Comparison of ENCODE assay signal across 2 cellular contexts in genomic region chr20:61693055-61693600, GRCh38.
TF ChIP-seq lines count a peak whose summit lies in the region.

No MANE protein-coding gene starts in this region.

TF ChIP-seq in SK-N-SH, 30 proteins besides CTCF, POLR2A, EP300 and RAD21 (continued from another document):
- TF ChIP-seq, protein P1, sequence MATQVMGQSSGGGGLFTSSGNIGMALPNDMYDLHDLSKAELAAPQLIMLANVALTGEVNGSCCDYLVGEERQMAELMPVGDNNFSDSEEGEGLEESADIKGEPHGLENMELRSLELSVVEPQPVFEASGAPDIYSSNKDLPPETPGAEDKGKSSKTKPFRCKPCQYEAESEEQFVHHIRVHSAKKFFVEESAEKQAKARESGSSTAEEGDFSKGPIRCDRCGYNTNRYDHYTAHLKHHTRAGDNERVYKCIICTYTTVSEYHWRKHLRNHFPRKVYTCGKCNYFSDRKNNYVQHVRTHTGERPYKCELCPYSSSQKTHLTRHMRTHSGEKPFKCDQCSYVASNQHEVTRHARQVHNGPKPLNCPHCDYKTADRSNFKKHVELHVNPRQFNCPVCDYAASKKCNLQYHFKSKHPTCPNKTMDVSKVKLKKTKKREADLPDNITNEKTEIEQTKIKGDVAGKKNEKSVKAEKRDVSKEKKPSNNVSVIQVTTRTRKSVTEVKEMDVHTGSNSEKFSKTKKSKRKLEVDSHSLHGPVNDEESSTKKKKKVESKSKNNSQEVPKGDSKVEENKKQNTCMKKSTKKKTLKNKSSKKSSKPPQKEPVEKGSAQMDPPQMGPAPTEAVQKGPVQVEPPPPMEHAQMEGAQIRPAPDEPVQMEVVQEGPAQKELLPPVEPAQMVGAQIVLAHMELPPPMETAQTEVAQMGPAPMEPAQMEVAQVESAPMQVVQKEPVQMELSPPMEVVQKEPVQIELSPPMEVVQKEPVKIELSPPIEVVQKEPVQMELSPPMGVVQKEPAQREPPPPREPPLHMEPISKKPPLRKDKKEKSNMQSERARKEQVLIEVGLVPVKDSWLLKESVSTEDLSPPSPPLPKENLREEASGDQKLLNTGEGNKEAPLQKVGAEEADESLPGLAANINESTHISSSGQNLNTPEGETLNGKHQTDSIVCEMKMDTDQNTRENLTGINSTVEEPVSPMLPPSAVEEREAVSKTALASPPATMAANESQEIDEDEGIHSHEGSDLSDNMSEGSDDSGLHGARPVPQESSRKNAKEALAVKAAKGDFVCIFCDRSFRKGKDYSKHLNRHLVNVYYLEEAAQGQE (IDR thresholded peaks at IDR 0.05; ENCODE audit: low read depth, low read length): no peak
- TF ChIP-seq NFIC (IDR thresholded peaks at IDR 0.05; ENCODE audit: borderline replicate concordance) (no peak), POLR2AphosphoS5 (IDR thresholded peaks at IDR 0.05; ENCODE audit: low read depth, low read length) (no peak), ELF1 (IDR thresholded peaks at IDR 0.05) (no peak), YY1 (IDR thresholded peaks at IDR 0.05; ENCODE audit: low read depth) (no peak), TCF12 (IDR thresholded peaks at IDR 0.05) (no peak), TAF1 (IDR thresholded peaks at IDR 0.05; ENCODE audit: borderline replicate concordance, low read depth, low read length) (no peak)

TF ChIP-seq in SK-N-SH treated with all-trans-retinoic acid at 6 μM for 48 hours, 23 proteins besides CTCF, POLR2A, EP300 and RAD21 (continued from another document):
- TF ChIP-seq, protein P2, sequence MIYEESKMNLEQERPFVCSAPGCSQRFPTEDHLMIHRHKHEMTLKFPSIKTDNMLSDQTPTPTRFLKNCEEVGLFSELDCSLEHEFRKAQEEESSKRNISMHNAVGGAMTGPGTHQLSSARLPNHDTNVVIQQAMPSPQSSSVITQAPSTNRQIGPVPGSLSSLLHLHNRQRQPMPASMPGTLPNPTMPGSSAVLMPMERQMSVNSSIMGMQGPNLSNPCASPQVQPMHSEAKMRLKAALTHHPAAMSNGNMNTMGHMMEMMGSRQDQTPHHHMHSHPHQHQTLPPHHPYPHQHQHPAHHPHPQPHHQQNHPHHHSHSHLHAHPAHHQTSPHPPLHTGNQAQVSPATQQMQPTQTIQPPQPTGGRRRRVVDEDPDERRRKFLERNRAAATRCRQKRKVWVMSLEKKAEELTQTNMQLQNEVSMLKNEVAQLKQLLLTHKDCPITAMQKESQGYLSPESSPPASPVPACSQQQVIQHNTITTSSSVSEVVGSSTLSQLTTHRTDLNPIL (CRISPR knock-in tag; IDR thresholded peaks at IDR 0.05; ENCODE audit: low read depth): no peak
- TF ChIP-seq RARB (CRISPR knock-in tag; IDR thresholded peaks at IDR 0.05): no peak
